Comparison of ENCODE assay signal across 11 cellular contexts in the genomic region with DNA sequence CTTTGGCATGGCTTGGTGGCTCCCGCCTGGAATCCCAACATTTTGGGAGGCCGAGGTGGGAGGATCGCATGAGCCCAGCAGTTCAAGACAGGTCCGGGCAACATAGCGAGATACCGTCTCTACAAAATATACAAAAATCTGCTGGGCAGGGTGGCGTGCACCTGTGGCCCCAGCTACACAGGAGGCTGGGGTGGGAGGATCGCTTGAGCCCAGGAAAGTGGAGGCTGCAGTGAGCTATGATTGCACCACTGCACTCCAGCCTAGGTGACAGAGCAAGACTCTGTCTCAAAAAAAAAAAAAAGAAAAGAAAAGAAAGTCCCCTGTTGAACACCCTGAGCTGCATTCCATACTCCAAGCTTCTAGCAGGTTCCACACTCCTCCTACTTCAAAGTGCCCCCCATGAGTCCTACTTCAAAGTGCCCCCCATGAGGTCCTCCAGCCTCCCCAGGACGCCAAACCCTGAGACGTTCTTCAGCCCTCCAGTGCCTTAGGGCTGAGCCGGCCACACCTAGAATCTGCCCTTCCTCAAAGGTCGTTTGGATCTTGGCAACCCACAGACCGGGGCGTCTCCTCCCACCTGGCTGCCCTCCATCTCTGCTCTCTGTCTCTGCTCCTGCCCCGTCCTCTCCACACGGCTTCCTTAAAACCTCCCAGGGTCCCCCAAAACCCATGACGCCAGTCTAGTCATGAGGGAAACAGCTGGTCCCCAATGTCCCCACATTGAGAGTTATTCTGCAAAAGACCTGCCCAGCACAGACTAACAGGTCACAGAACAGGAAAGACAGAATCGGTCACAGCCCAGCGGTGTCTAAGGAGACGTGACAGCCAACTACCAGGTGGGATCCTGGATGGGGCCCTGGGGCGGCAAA. TPM values are rescaled to one million over a fixed set of nuclear protein-coding genes. Genes with fewer than 3 reads are reported as not detected.
A peak's percentile ranks its signal among the peaks of the same experiment; 100 is the strongest.
DNase-seq lines count a peak whose midpoint lies in the region; ATAC-seq and TF ChIP-seq lines count a peak whose summit lies in the region.
"Had no signal": no experiment of that assay in that cellular context is flagged by ENCODE, and none has a peak within 500 bp of the region (broad histone marks: within the 10 kb centered on the region; RNA-seq: fewer than 3 reads in every experiment).

No MANE protein-coding gene starts in this region.

- H3K4me1 ChIP-seq in parathyroid adenoma, result peaks cover 10% of the 10 kb centered on the region

- no peaks in the 10 kb centered on the region for H3K9me3 Mint-ChIP-seq in T-helper 2 cell treated with Interferon-gamma antibody and Interleukin-4, amounts not matched to agents 5 μg/mL and 100 μg/mL, for 36 hours
- H3K9me3 Mint-ChIP-seq: naive thymus-derived CD8-positive, alpha-beta T cell had no signal

- no peak overlapping the region for H3K27ac Mint-ChIP-seq in T-helper 2 cell treated with Interferon-gamma antibody and Interleukin-4, amounts not matched to agents 5 μg/mL and 100 μg/mL, for 36 hours
- H3K27ac Mint-ChIP-seq: activated naive CD8-positive, alpha-beta T cell had no signal

- no peaks in the 10 kb centered on the region for H3K36me3 ChIP-seq in parathyroid adenoma (ENCODE audit: control insufficient read depth, insufficient read depth, low read length)

- DNase-seq in NCI-H69 (lab: John Stamatoyannopoulos, UW) (peak; percentile 53), left ventricle myocardium superior (peak; percentile 52), UCSD-AML1 (lab: John Stamatoyannopoulos, UW; ENCODE audit: unreplicated experiment) (no peak)
- no peak for DNase-seq in T-helper 2 cell treated with Interferon-gamma antibody and Interleukin-4, amounts not matched to agents 5 μg/mL and 100 μg/mL, for 36 hours (ENCODE audit: low spot score)
- no peak for DNase-seq in stimulated activated CD8-positive, alpha-beta memory T cell treated with anti-CD3 and anti-CD28 coated beads, Interleukin-4, amount 100 ng/mL, for 48 hours
- no peak for DNase-seq in activated CD4-positive, alpha-beta T cell treated with anti-CD3 and anti-CD28 coated beads, Interleukin-2, amount 50 U/mL, for 1 hour
- DNase-seq: NCI-H2171 treated with DMSO at 0.1 percent for 48 hours had no signal

- H2AFZ ChIP-seq in parathyroid adenoma, result peak overlapping the region; percentile 91

- no peaks in the 10 kb centered on the region for H3K79me2 ChIP-seq in parathyroid adenoma

- no peaks in the 10 kb centered on the region for H3K4me1 Mint-ChIP-seq in T-helper 2 cell treated with Interferon-gamma antibody and Interleukin-4, amounts not matched to agents 5 μg/mL and 100 μg/mL, for 36 hours (ENCODE audit: low read depth)

- H3K4me3 Mint-ChIP-seq in T-helper 2 cell treated with Interferon-gamma antibody and Interleukin-4, amounts not matched to agents 5 μg/mL and 100 μg/mL, for 36 hours, result no peak overlapping the region
- H3K4me3 Mint-ChIP-seq: activated naive CD8-positive, alpha-beta T cell; naive thymus-derived CD8-positive, alpha-beta T cell had no signal

- H3K9me3 ChIP-seq in parathyroid adenoma (ENCODE audit: control insufficient read depth, low read length), result no peaks in the 10 kb centered on the region

- intact Hi-C loops in left ventricle myocardium superior (cut with micrococcal nuclease), result no loop called here

- TF ChIP-seq CTCF in C4-2B (conservative IDR thresholded peaks at IDR 0.05) (no peak), parathyroid adenoma (IDR thresholded peaks at IDR 0.05) (no peak)

- no peaks in the 10 kb centered on the region for H3K27me3 ChIP-seq in parathyroid adenoma (ENCODE audit: control insufficient read depth, insufficient read depth, low read length)

- H3K9ac ChIP-seq in parathyroid adenoma, result no peak overlapping the region

- ATAC-seq in left ventricle myocardium superior, result peak; percentile 69
- ATAC-seq: naive thymus-derived CD8-positive, alpha-beta T cell had no signal

- no peaks in the 10 kb centered on the region for H3K36me3 Mint-ChIP-seq in T-helper 2 cell treated with Interferon-gamma antibody and Interleukin-4, amounts not matched to agents 5 μg/mL and 100 μg/mL, for 36 hours (ENCODE audit: low read depth)
- H3K36me3 Mint-ChIP-seq: activated naive CD8-positive, alpha-beta T cell; naive thymus-derived CD8-positive, alpha-beta T cell had no signal

- peak overlapping the region; percentile 59 for H3K4me2 ChIP-seq in parathyroid adenoma (ENCODE audit: low read length)

- H3K4me3 ChIP-seq in parathyroid adenoma (ENCODE audit: low read depth, low read length), result peak overlapping the region; percentile 47

- peaks cover 10% of the 10 kb centered on the region for H3K27me3 Mint-ChIP-seq in T-helper 2 cell treated with Interferon-gamma antibody and Interleukin-4, amounts not matched to agents 5 μg/mL and 100 μg/mL, for 36 hours (ENCODE audit: low read depth)
- H3K27me3 Mint-ChIP-seq: activated naive CD8-positive, alpha-beta T cell had no signal

- H3K27ac ChIP-seq in C4-2B (peak overlapping the region; percentile 63), parathyroid adenoma (peak overlapping the region; percentile 47)

RNA-seq across cellular contexts. Expression of gene TJP3, which starts 4.7 kb away (rescaled TPM):
- total RNA-seq in left ventricle myocardium superior, result 0.22 TPM

RNA-seq across cellular contexts. Expression of gene PIP5K1C, which starts 12.6 kb away (rescaled TPM):
- 34.7 TPM for total RNA-seq in left ventricle myocardium superior

RNA-seq across cellular contexts. Expression of gene APBA3, which starts 48.6 kb away (rescaled TPM):
- total RNA-seq in left ventricle myocardium superior, result 12.5 TPM

RNA-seq across cellular contexts. Expression of gene MRPL54, which starts 49.6 kb away (rescaled TPM):
- total RNA-seq in left ventricle myocardium superior, result 70.8 TPM

RNA-seq across cellular contexts. Expression of gene RAX2, which starts 59.1 kb away (rescaled TPM):
- total RNA-seq in left ventricle myocardium superior, result not detected
- total RNA-seq: naive thymus-derived CD8-positive, alpha-beta T cell had no signal

Comparison
In these comparisons a context has a peak if more than half of its experiments do, and no peak if none do; other contexts are left out.
1. DNase-seq: peak in NCI-H69 (single experiment) and left ventricle myocardium superior (single experiment); none in T-helper 2 cell treated with Interferon-gamma antibody and Interleukin-4, amounts not matched to agents 5 μg/mL and 100 μg/mL, for 36 hours (single experiment), stimulated activated CD8-positive, alpha-beta memory T cell treated with anti-CD3 and anti-CD28 coated beads, Interleukin-4, amount 100 ng/mL, for 48 hours (single experiment), UCSD-AML1 (single experiment) and activated CD4-positive, alpha-beta T cell treated with anti-CD3 and anti-CD28 coated beads, Interleukin-2, amount 50 U/mL, for 1 hour (single experiment).